Comparison of ENCODE assay signal across 16 cellular contexts in genomic region chr2:45946023-45946422, GRCh38.
DNase-seq lines count a peak whose midpoint lies in the region; ATAC-seq and TF ChIP-seq lines count a peak whose summit lies in the region.
"Had no signal": no experiment of that assay in that cellular context is flagged by ENCODE, and none has a peak within 500 bp of the region (broad histone marks: within the 10 kb centered on the region; RNA-seq: fewer than 3 reads in every experiment).

No MANE protein-coding gene starts in this region.

- H3K27ac ChIP-seq in body of pancreas (no peak overlapping the region), mesenchymal stem cell (ENCODE audit: low read length, poor library complexity, severe bottlenecking) (peak overlapping the region; percentile 20), transverse colon (no peak overlapping the region)
- H3K27ac ChIP-seq: gastrocnemius medialis, neural progenitor cell had no signal

- H4K8ac ChIP-seq in mesenchymal stem cell (ENCODE audit: low read length), result no peak overlapping the region

- peak overlapping the region in 1 of 2 experiments; percentile 36 for H3K14ac ChIP-seq in mesenchymal stem cell (ENCODE audit: low read length in 2 of 2)

- no peak overlapping the region for H2BK5ac ChIP-seq in mesenchymal stem cell (ENCODE audit: low read depth, low read length, poor library complexity, severe bottlenecking)

- intact Hi-C loops in body of pancreas (cut with DNase I) (no loop called here), transverse colon (cut with DNase I; ENCODE audit: low total_unique reads) (no loop called here)

- DNase-seq in DMS79 (lab: John Stamatoyannopoulos, UW) (peak; percentile 41), NCI-H226 (peak; percentile 99), body of pancreas (no peak), mesenchymal stem cell (peak; percentile 82), transverse colon (no peak), GM13977 (ENCODE audit: low spot score) (no peak), NCI-H510A treated with DMSO at 0.1 percent for 48 hours (lab: John Stamatoyannopoulos, UW) (no peak)
- DNase-seq in activated CD4-positive, alpha-beta T cell treated with anti-CD3 and anti-CD28 coated beads, Interleukin-2, amount 50 U/mL, for 48 hours, result no peak
- DNase-seq: activated CD4-positive, CD25-positive, alpha-beta regulatory T cell treated with anti-CD3 and anti-CD28 coated beads, Interleukin-2, amount 50 U/mL, for 72 hours; CD4-positive, alpha-beta T cell; cerebellar nuclear complex; gastrocnemius medialis; left colon; NCI-H2227 treated with DMSO at 0.1 percent for 48 hours had no signal

- no peak overlapping the region for H4K91ac ChIP-seq in mesenchymal stem cell (ENCODE audit: low read length)

- TF ChIP-seq POLR2A in body of pancreas (IDR thresholded peaks at IDR 0.05) (no peak), transverse colon (IDR thresholded peaks at IDR 0.05) (no peak)

- no peak overlapping the region for H2BK12ac ChIP-seq in mesenchymal stem cell (ENCODE audit: low read length in 2 of 2)

- H3K4me1 ChIP-seq in body of pancreas, result no peaks in the 10 kb centered on the region
- H3K4me1 ChIP-seq in mesenchymal stem cell (ENCODE audit: control insufficient read depth, insufficient read depth, low read depth, low read length), result peaks cover 18% of the 10 kb centered on the region
- H3K4me1 ChIP-seq in transverse colon, result peaks cover 0 to 18% (median 4%) of the 10 kb centered on the region in 4 donors

- H3K4me3 ChIP-seq in body of pancreas (no peak overlapping the region), mesenchymal stem cell (ENCODE audit: insufficient read depth in 1 of 2, low read depth in 1 of 2, low read length in 2 of 2) (peak overlapping the region in 1 of 2 experiments; percentile 43), transverse colon (no peak overlapping the region)
- H3K4me3 ChIP-seq: gastrocnemius medialis, neural progenitor cell had no signal

- H3K27me3 ChIP-seq in body of pancreas (no peaks in the 10 kb centered on the region), mesenchymal stem cell (ENCODE audit: control insufficient read depth in 1 of 2, insufficient read depth in 1 of 2, low read length in 2 of 2) (no peaks in the 10 kb centered on the region), transverse colon (no peaks in the 10 kb centered on the region)
- H3K27me3 ChIP-seq: gastrocnemius medialis, neural progenitor cell had no signal

- no peak overlapping the region for H3K23ac ChIP-seq in mesenchymal stem cell (ENCODE audit: low read length in 2 of 2)

- H3K36me3 ChIP-seq in body of pancreas (replicated peaks in 1 of 2; ENCODE audit: insufficient read depth in 1 of 2, low read depth in 2 of 2) (no peaks in the 10 kb centered on the region), mesenchymal stem cell (ENCODE audit: control insufficient read depth in 1 of 2, insufficient read depth in 2 of 2, low read depth in 1 of 2, low read length in 2 of 2) (peaks cover 0 to 2% of the 10 kb centered on the region in 2 experiments), transverse colon (no peaks in the 10 kb centered on the region)
- H3K36me3 ChIP-seq: gastrocnemius medialis, neural progenitor cell had no signal

- H2BK120ac ChIP-seq in mesenchymal stem cell (ENCODE audit: low read depth, low read length), result no peak overlapping the region

- no peak overlapping the region for H3K4me2 ChIP-seq in mesenchymal stem cell (ENCODE audit: low read length, poor library complexity, severe bottlenecking)
- H3K4me2 ChIP-seq: neural progenitor cell had no signal

- TF ChIP-seq EP300 in transverse colon (IDR thresholded peaks at IDR 0.05; ENCODE audit: low read depth), result no peak

- no peak overlapping the region for H2BK15ac ChIP-seq in mesenchymal stem cell (ENCODE audit: low read depth, poor library complexity, severe bottlenecking)

- peak; percentile 35 for ATAC-seq in body of pancreas
- ATAC-seq: gastrocnemius medialis, left colon, Right ventricle myocardium inferior had no signal

- no peak overlapping the region for H2AK5ac ChIP-seq in mesenchymal stem cell (ENCODE audit: low read length, severe bottlenecking)

- no peak overlapping the region for H3K4ac ChIP-seq in mesenchymal stem cell (ENCODE audit: low read depth in 1 of 2, low read length in 2 of 2)

- 82 to 88% methylated on average over 3 of the region's 3 CpGs for whole genome bisulfite sequencing in body of pancreas, 2 donors
- WGBS in mesenchymal stem cell, result 42% methylated on average over 1 of the region's 3 CpGs
- WGBS in transverse colon (ENCODE audit: low coverage in 1 of 2), 2 donors, result 84 to 100% methylated on average over 3 of the region's 3 CpGs

- in situ Hi-C loops in transverse colon (cut with MboI; ENCODE audit: low pct_ligation_motif_present in 1 of 4, low pct_unique_long_range_greater_than_20kb in 1 of 4, low sequenced_read_pairs in 3 of 4) (no loop called here), GM13977 (cut with MboI; ENCODE audit: low pct_unique_long_range_greater_than_20kb, low sequenced_read_pairs, unreplicated experiment) (no loop called here)

- no peak overlapping the region for H3K18ac ChIP-seq in mesenchymal stem cell (ENCODE audit: low read depth in 1 of 2, low read length in 2 of 2)

- no peaks in the 10 kb centered on the region for H3K9me3 ChIP-seq in body of pancreas
- no peaks in the 10 kb centered on the region for H3K9me3 ChIP-seq in mesenchymal stem cell (ENCODE audit: control insufficient read depth, low read length)
- no peaks in the 10 kb centered on the region for H3K9me3 ChIP-seq in transverse colon
- H3K9me3 ChIP-seq: gastrocnemius medialis had no signal

- no peak overlapping the region for H2AFZ ChIP-seq in mesenchymal stem cell (ENCODE audit: low read depth, low read length)
- H2AFZ ChIP-seq: neural progenitor cell had no signal

- TF ChIP-seq CTCF in body of pancreas (IDR thresholded peaks at IDR 0.05) (no peak), transverse colon (IDR thresholded peaks at IDR 0.05) (no peak), GM13977 (IDR thresholded peaks at IDR 0.05; ENCODE audit: extremely low read depth, insufficient read depth, missing control alignments) (no peak)

- H3K9ac ChIP-seq in mesenchymal stem cell (ENCODE audit: low read length), result no peak overlapping the region
- H3K9ac ChIP-seq: neural progenitor cell had no signal

- H3K79me1 ChIP-seq in mesenchymal stem cell (replicated peaks; ENCODE audit: low read length, poor library complexity, severe bottlenecking), result no peaks in the 10 kb centered on the region

Comparison
In these comparisons a context has a peak if more than half of its experiments do, and no peak if none do; other contexts are left out.
1. DNase-seq: peak in DMS79 (single experiment), NCI-H226 (single experiment) and mesenchymal stem cell (single experiment); none in body of pancreas (0 of 4), transverse colon (single experiment), GM13977 (single experiment), activated CD4-positive, alpha-beta T cell treated with anti-CD3 and anti-CD28 coated beads, Interleukin-2, amount 50 U/mL, for 48 hours (0 of 2) and NCI-H510A treated with DMSO at 0.1 percent for 48 hours (single experiment).